ENCODE assay signal across 2 cellular contexts in genomic region chr7:27593226-27593625, GRCh38.
TF ChIP-seq lines count a peak whose summit lies in the region.

No MANE protein-coding gene starts in this region.

TF ChIP-seq in SK-N-SH treated with all-trans-retinoic acid at 6 μM for 48 hours, 23 proteins besides CTCF, POLR2A, EP300 and RAD21 (continued from another document):
- TF ChIP-seq CREB5 (CRISPR knock-in tag; IDR thresholded peaks at IDR 0.05; ENCODE audit: low read depth), result no peak
- TF ChIP-seq TOX (CRISPR knock-in tag; IDR thresholded peaks at IDR 0.05; ENCODE audit: borderline replicate concordance), result no peak

TF ChIP-seq in SK-N-SH, 30 proteins besides CTCF, POLR2A, EP300 and RAD21 (continued from another document):
- no peak for TF ChIP-seq MXI1 (IDR thresholded peaks at IDR 0.05; ENCODE audit: low read depth, low read length)
- TF ChIP-seq RFX5 (IDR thresholded peaks at IDR 0.05; ENCODE audit: low read length), result no peak
- no peak for TF ChIP-seq TEAD4 (IDR thresholded peaks at IDR 0.05; ENCODE audit: borderline replicate concordance, insufficient read depth)
- no peak for TF ChIP-seq POLR2AphosphoS5 (IDR thresholded peaks at IDR 0.05; ENCODE audit: low read depth, low read length)
- TF ChIP-seq JUND (IDR thresholded peaks at IDR 0.05), result no peak
- no peak for TF ChIP-seq USF1 (IDR thresholded peaks at IDR 0.05; ENCODE audit: borderline replicate concordance, low read depth)
- no peak for TF ChIP-seq IRF3 (IDR thresholded peaks at IDR 0.05; ENCODE audit: low read depth, low read length)
